Comparison of ENCODE assay signal across 1 cellular context in the genomic region with DNA sequence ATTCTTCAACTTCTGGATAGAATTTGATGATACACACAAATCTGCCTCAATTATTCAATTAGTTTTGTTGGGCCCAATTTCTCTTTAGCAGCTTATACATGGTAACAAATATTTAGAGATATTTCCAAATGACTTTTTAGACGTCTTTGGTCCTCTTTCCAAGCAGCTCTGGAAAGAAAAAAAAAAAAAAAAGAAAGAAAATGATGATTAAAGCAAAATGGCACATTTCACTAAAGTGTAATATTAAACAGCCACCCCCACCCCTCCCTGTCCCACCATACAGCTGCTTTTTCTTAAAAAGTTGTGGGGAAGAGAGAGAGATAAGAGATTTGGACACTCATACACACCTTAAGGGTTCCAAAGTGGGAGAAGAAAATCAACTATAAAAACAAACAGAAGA.
TF ChIP-seq lines count a peak whose summit lies in the region.

No MANE protein-coding gene starts in this region.

TF ChIP-seq in SK-N-SH, 30 proteins besides CTCF, POLR2A, EP300 and RAD21 (continued from another document):
- no peak for TF ChIP-seq FOXM1 (IDR thresholded peaks at IDR 0.05; ENCODE audit: low read depth)
- no peak for TF ChIP-seq ZBTB33 (IDR thresholded peaks at IDR 0.05; ENCODE audit: borderline replicate concordance, low read depth)
- no peak for TF ChIP-seq YY1 (IDR thresholded peaks at IDR 0.05; ENCODE audit: low read depth)
- no peak for TF ChIP-seq RCOR1 (IDR thresholded peaks at IDR 0.05; ENCODE audit: low read length)
- no peak for TF ChIP-seq USF2 (IDR thresholded peaks at IDR 0.05; ENCODE audit: borderline replicate concordance, low read depth, low read length)
- no peak for TF ChIP-seq NRF1 (IDR thresholded peaks at IDR 0.05; ENCODE audit: low read depth, low read length)
- no peak for TF ChIP-seq RXRA (IDR thresholded peaks at IDR 0.05; ENCODE audit: borderline replicate concordance, low read depth)
TF ChIP-seq in SK-N-SH: peak in this region for 0.
